ENCODE assay signal across 8 cellular contexts in genomic region chr4:73707918-73708577, GRCh38. TPM values are rescaled to one million over a fixed set of nuclear protein-coding genes. Genes with fewer than 3 reads are reported as not detected.
A peak's percentile ranks its signal among the peaks of the same experiment; 100 is the strongest.
DNase-seq lines count a peak whose midpoint lies in the region; ATAC-seq and TF ChIP-seq lines count a peak whose summit lies in the region.

No MANE protein-coding gene starts in this region.

- DNase-seq in AG10803 (ENCODE audit: low read depth), result peak; percentile 81
- peak; percentile 59 for DNase-seq in HS-5 (ENCODE audit: low read depth)
- no peak for DNase-seq in activated T-helper 2 cell treated with anti-CD3 and anti-CD28 coated beads, Interferon-gamma antibody, Interleukin-2, Interleukin-4, amounts not matched to agents 10 μg/mL and 5 μg/mL and 100 μg/mL, durations not matched to agents 14 hours and 24 hours and 36 hours (ENCODE audit: low spot score)
- DNase-seq in kidney tubule cell (ENCODE audit: low spot score), result peak; percentile 82
- no peak for DNase-seq in NCI-H1092 treated with DMSO at 0.1 percent for 48 hours (lab: John Stamatoyannopoulos, UW)
- DNase-seq in stimulated activated effector memory CD8-positive, alpha-beta T cell treated with anti-CD3 and anti-CD28 coated beads, Interleukin-12 subunit alpha, Interleukin-12 subunit beta, amount 100 ng/mL, for 72 hours (ENCODE audit: low spot score in 2 of 2), result no peak
- no peak for DNase-seq in midbrain (lab: John Stamatoyannopoulos, UW)

- ATAC-seq in stimulated activated effector memory CD8-positive, alpha-beta T cell treated with anti-CD3 and anti-CD28 coated beads, Interleukin-12 subunit alpha, Interleukin-12 subunit beta, amount 100 ng/mL, for 72 hours, result no peak
- ATAC-seq in GM19023 (IDR thresholded peaks at IDR 0.05; ENCODE audit: unreplicated experiment), result no peak

- peaks cover 5% of the 10 kb centered on the region for H3K36me3 Mint-ChIP-seq in activated T-helper 2 cell treated with anti-CD3 and anti-CD28 coated beads, Interferon-gamma antibody, Interleukin-2, Interleukin-4, amounts not matched to agents 10 μg/mL and 5 μg/mL and 100 μg/mL, durations not matched to agents 14 hours and 24 hours and 36 hours (ENCODE audit: low read depth)
- H3K36me3 Mint-ChIP-seq in stimulated activated effector memory CD8-positive, alpha-beta T cell treated with anti-CD3 and anti-CD28 coated beads, Interleukin-12 subunit alpha, Interleukin-12 subunit beta, amount 100 ng/mL, for 72 hours, result no peaks in the 10 kb centered on the region

- H3K4me3 ChIP-seq in AG10803 (ENCODE audit: low read length), result no peak overlapping the region

- H3K4me1 Mint-ChIP-seq in activated T-helper 2 cell treated with anti-CD3 and anti-CD28 coated beads, Interferon-gamma antibody, Interleukin-2, Interleukin-4, amounts not matched to agents 10 μg/mL and 5 μg/mL and 100 μg/mL, durations not matched to agents 14 hours and 24 hours and 36 hours (ENCODE audit: low read depth), result peaks cover 37% of the 10 kb centered on the region
- H3K4me1 Mint-ChIP-seq in stimulated activated effector memory CD8-positive, alpha-beta T cell treated with anti-CD3 and anti-CD28 coated beads, Interleukin-12 subunit alpha, Interleukin-12 subunit beta, amount 100 ng/mL, for 72 hours, result no peaks in the 10 kb centered on the region

- intact Hi-C loops in activated T-helper 2 cell treated with anti-CD3 and anti-CD28 coated beads, Interferon-gamma antibody, Interleukin-2, Interleukin-4, amounts not matched to agents 10 μg/mL and 5 μg/mL and 100 μg/mL, durations not matched to agents 14 hours and 24 hours and 36 hours (cut with micrococcal nuclease), result no loop called here

- no peak overlapping the region for H3K4me3 Mint-ChIP-seq in activated T-helper 2 cell treated with anti-CD3 and anti-CD28 coated beads, Interferon-gamma antibody, Interleukin-2, Interleukin-4, amounts not matched to agents 10 μg/mL and 5 μg/mL and 100 μg/mL, durations not matched to agents 14 hours and 24 hours and 36 hours (ENCODE audit: low read depth)
- H3K4me3 Mint-ChIP-seq in stimulated activated effector memory CD8-positive, alpha-beta T cell treated with anti-CD3 and anti-CD28 coated beads, Interleukin-12 subunit alpha, Interleukin-12 subunit beta, amount 100 ng/mL, for 72 hours, result no peak overlapping the region

- no peaks in the 10 kb centered on the region for H3K27me3 Mint-ChIP-seq in activated T-helper 2 cell treated with anti-CD3 and anti-CD28 coated beads, Interferon-gamma antibody, Interleukin-2, Interleukin-4, amounts not matched to agents 10 μg/mL and 5 μg/mL and 100 μg/mL, durations not matched to agents 14 hours and 24 hours and 36 hours (ENCODE audit: low read depth)

- H3K9me3 Mint-ChIP-seq in activated T-helper 2 cell treated with anti-CD3 and anti-CD28 coated beads, Interferon-gamma antibody, Interleukin-2, Interleukin-4, amounts not matched to agents 10 μg/mL and 5 μg/mL and 100 μg/mL, durations not matched to agents 14 hours and 24 hours and 36 hours, result no peaks in the 10 kb centered on the region
- peaks cover 2% of the 10 kb centered on the region for H3K9me3 Mint-ChIP-seq in stimulated activated effector memory CD8-positive, alpha-beta T cell treated with anti-CD3 and anti-CD28 coated beads, Interleukin-12 subunit alpha, Interleukin-12 subunit beta, amount 100 ng/mL, for 72 hours

- TF ChIP-seq CTCF in AG10803 (conservative IDR thresholded peaks at IDR 0.05; ENCODE audit: low read length), result no peak

- peak overlapping the region; percentile 18 for H3K27ac Mint-ChIP-seq in activated T-helper 2 cell treated with anti-CD3 and anti-CD28 coated beads, Interferon-gamma antibody, Interleukin-2, Interleukin-4, amounts not matched to agents 10 μg/mL and 5 μg/mL and 100 μg/mL, durations not matched to agents 14 hours and 24 hours and 36 hours
- no peak overlapping the region for H3K27ac Mint-ChIP-seq in stimulated activated effector memory CD8-positive, alpha-beta T cell treated with anti-CD3 and anti-CD28 coated beads, Interleukin-12 subunit alpha, Interleukin-12 subunit beta, amount 100 ng/mL, for 72 hours

RNA-seq across cellular contexts. Expression of gene CXCL8, which starts 32.3 kb away (rescaled TPM):
- 19.6 and 21.6 TPM in 2 replicates for total RNA-seq in activated T-helper 2 cell treated with anti-CD3 and anti-CD28 coated beads, Interferon-gamma antibody, Interleukin-2, Interleukin-4, amounts not matched to agents 10 μg/mL and 5 μg/mL and 100 μg/mL, durations not matched to agents 14 hours and 24 hours and 36 hours

Comparison
In these comparisons a context has a peak if more than half of its experiments do, and no peak if none do; other contexts are left out.
1. DNase-seq: peak in AG10803 (single experiment), HS-5 (single experiment) and kidney tubule cell (single experiment); none in activated T-helper 2 cell treated with anti-CD3 and anti-CD28 coated beads, Interferon-gamma antibody, Interleukin-2, Interleukin-4, amounts not matched to agents 10 μg/mL and 5 μg/mL and 100 μg/mL, durations not matched to agents 14 hours and 24 hours and 36 hours (single experiment), NCI-H1092 treated with DMSO at 0.1 percent for 48 hours (single experiment), stimulated activated effector memory CD8-positive, alpha-beta T cell treated with anti-CD3 and anti-CD28 coated beads, Interleukin-12 subunit alpha, Interleukin-12 subunit beta, amount 100 ng/mL, for 72 hours (0 of 2) and midbrain (single experiment).